20 cellular contexts compared by ENCODE assay signal in genomic region chr2:150569761-150570160, GRCh38.
DNase-seq lines count a peak whose midpoint lies in the region; ATAC-seq, FAIRE-seq and TF ChIP-seq lines count a peak whose summit lies in the region.
"Had no signal": no experiment of that assay in that cellular context is flagged by ENCODE, and none has a peak within 500 bp of the region (broad histone marks: within the 10 kb centered on the region; RNA-seq: fewer than 3 reads in every experiment).

No MANE protein-coding gene starts in this region.

- peak overlapping the region; percentile 64; the same call in 1 of the 3 replicates for H3K4me2 ChIP-seq in A549

- peak overlapping the region; percentile 40 for H3K27ac Mint-ChIP-seq in nephron progenitor cell
- H3K27ac Mint-ChIP-seq: CD4-positive, alpha-beta T cell; H9; IgD-negative memory B cell had no signal

- H3K27ac ChIP-seq in A549 (peak overlapping the region; percentile 68 to 83), tibial artery (no peak overlapping the region)

- no peaks in the 10 kb centered on the region for H3K36me3 Mint-ChIP-seq in nephron progenitor cell (ENCODE audit: low read depth)

- no peak for TF ChIP-seq RAD21 in A549 (conservative IDR thresholded peaks at IDR 0.05 in 1 of 2, IDR thresholded peaks at IDR 0.05 in 1 of 2)

- CTCF ChIA-PET in A549 (lab: Yijun Ruan, JAX) = interaction anchor here (1.3 to 1.7 kb wide), 4 partner anchors 13 to 81 kb away, joined by 3 to 4 read pairs (median 4); no protein-coding TSS in a partner anchor

- intact Hi-C loops in tibial artery (cut with DNase I; ENCODE audit: low total_unique reads) = no loop called here

- H3K9me3 ChIP-seq in A549 (no peaks in the 10 kb centered on the region), MG63 (no peaks in the 10 kb centered on the region), tibial artery (no peaks in the 10 kb centered on the region)
- H3K9me3 ChIP-seq: Caco-2 had no signal

- no peak for TF ChIP-seq POLR2A in A549 (IDR thresholded peaks at IDR 0.05; ENCODE audit: low read length)

- H3K4me3 ChIP-seq in A549 = no peak overlapping the region
- no peak overlapping the region for H3K4me3 ChIP-seq in MG63
- no peak overlapping the region for H3K4me3 ChIP-seq in epithelial cell of esophagus (ENCODE audit: low read length)
- H3K4me3 ChIP-seq in tibial artery = no peak overlapping the region

- WGBS in A549 (ENCODE audit: missing lambda C conversion rate) = 93% methylated on average over 4 of the region's 4 CpGs

- TF ChIP-seq CTCF in A549 (IDR thresholded peaks at IDR 0.05) = no peak
- no peak for TF ChIP-seq CTCF in epithelial cell of esophagus (IDR thresholded peaks at IDR 0.05; ENCODE audit: insufficient read depth, low read depth, low read length, missing control alignments)
- no peak for TF ChIP-seq CTCF in nephron progenitor cell (IDR thresholded peaks at IDR 0.05)
- no peak for TF ChIP-seq CTCF in tibial artery (IDR thresholded peaks at IDR 0.05)

- ATAC-seq in A549 (no peak), GM21390 (IDR thresholded peaks at IDR 0.05; ENCODE audit: unreplicated experiment) (no peak), GM19455 (IDR thresholded peaks at IDR 0.05; ENCODE audit: unreplicated experiment) (no peak)

- H3K36me3 ChIP-seq in MG63 = no peaks in the 10 kb centered on the region
- no peaks in the 10 kb centered on the region for H3K36me3 ChIP-seq in tibial artery

- DNase-seq in A549 (ENCODE audit: low read depth in 1 of 2, low spot score in 1 of 2) (no peak), MG63 (peak; percentile 21), epithelial cell of esophagus (ENCODE audit: low read depth) (peak; percentile 60), nephron progenitor cell (no peak), tibial artery (no peak)
- DNase-seq: Caco-2; CD4-positive, alpha-beta T cell; H9; Karpas-422; MM.1S; NCI-H1092 treated with DMSO at 0.1 percent for 48 hours; NCI-H2081; NCI-H446 treated with DMSO at 0.1 percent for 48 hours; NCI-H748 treated with DMSO at 0.1 percent for 48 hours; NK-92 treated with Interleukin-12 subunit alpha and Interleukin-12 subunit beta, amount 100 ng/mL, for 24 hours; SHP77 treated with DMSO at 0.1 percent for 48 hours had no signal

- H3K9me3 Mint-ChIP-seq in nephron progenitor cell = no peaks in the 10 kb centered on the region
- H3K9me3 Mint-ChIP-seq: CD4-positive, alpha-beta T cell; H9 had no signal

- H3K4me1 Mint-ChIP-seq in nephron progenitor cell = no peaks in the 10 kb centered on the region
- H3K4me1 Mint-ChIP-seq: H9, IgD-negative memory B cell had no signal

- peaks cover 28% of the 10 kb centered on the region for H3K4me1 ChIP-seq in A549
- peaks cover 0 to 9% (median 0%) of the 10 kb centered on the region in 4 donors for H3K4me1 ChIP-seq in tibial artery
- H3K4me1 ChIP-seq: Caco-2 had no signal

- no peak for TF ChIP-seq EP300 in A549 (IDR thresholded peaks at IDR 0.05)

- POLR2A ChIA-PET in A549 (lab: Yijun Ruan, JAX) = no interaction called here

- no peak overlapping the region for H3K4me3 Mint-ChIP-seq in nephron progenitor cell
- H3K4me3 Mint-ChIP-seq: CD4-positive, alpha-beta T cell; H9; IgD-negative memory B cell had no signal

- no peak for FAIRE-seq in A549 (lab: Jason Lieb, UNC)
- FAIRE-seq: G401.6 had no signal

- H3K27me3 Mint-ChIP-seq in nephron progenitor cell (ENCODE audit: low read depth, poor library complexity) = peaks cover 4% of the 10 kb centered on the region
- H3K27me3 Mint-ChIP-seq: CD4-positive, alpha-beta T cell; IgD-negative memory B cell had no signal

- no peaks in the 10 kb centered on the region for H3K27me3 ChIP-seq in MG63
- H3K27me3 ChIP-seq in tibial artery = no peaks in the 10 kb centered on the region

TF ChIP-seq in A549, 52 proteins besides CTCF, POLR2A, EP300 and RAD21:
- TF ChIP-seq RARB (CRISPR knock-in tag; IDR thresholded peaks at IDR 0.05) (no peak), USF2 (IDR thresholded peaks at IDR 0.05) (no peak), CBX8 (IDR thresholded peaks at IDR 0.05) (no peak), HOXB13 (CRISPR knock-in tag; IDR thresholded peaks at IDR 0.05; ENCODE audit: low read depth) (no peak), HES2 (IDR thresholded peaks at IDR 0.05) (no peak), MAX (IDR thresholded peaks at IDR 0.05) (no peak), TP53 (CRISPR knock-in tag; IDR thresholded peaks at IDR 0.05) (no peak), ATOH8 (CRISPR knock-in tag; IDR thresholded peaks at IDR 0.05; ENCODE audit: low read depth) (no peak), NR3C1 (IDR thresholded peaks at IDR 0.05) (no peak), ZFP36 (IDR thresholded peaks at IDR 0.05; ENCODE audit: borderline replicate concordance, partially characterized antibody) (no peak), NPAS2 (CRISPR knock-in tag; IDR thresholded peaks at IDR 0.05; ENCODE audit: borderline replicate concordance) (no peak), CBX2 (IDR thresholded peaks at IDR 0.05; ENCODE audit: borderline replicate concordance, low read depth) (no peak), E2F6 (IDR thresholded peaks at IDR 0.05; ENCODE audit: borderline replicate concordance, low read depth) (no peak), JUNB (IDR thresholded peaks at IDR 0.05) (no peak), GATA3 (IDR thresholded peaks at IDR 0.05; ENCODE audit: borderline replicate concordance) (no peak), ESRRA (IDR thresholded peaks at IDR 0.05; ENCODE audit: borderline replicate concordance, low read length) (no peak), EHF (CRISPR knock-in tag; IDR thresholded peaks at IDR 0.05) (no peak), SMC3 (IDR thresholded peaks at IDR 0.05) (no peak)

Comparison
In these comparisons a context has a peak if more than half of its experiments do, and no peak if none do; other contexts are left out.
1. DNase-seq: peak in MG63 (single experiment) and epithelial cell of esophagus (single experiment); none in A549 (0 of 2), nephron progenitor cell (single experiment) and tibial artery (0 of 2).
2. H3K27ac ChIP-seq: peak in A549 (2 of 2); none in tibial artery (0 of 2).